Comparison of ENCODE assay signal across 8 cellular contexts in the genomic region with DNA sequence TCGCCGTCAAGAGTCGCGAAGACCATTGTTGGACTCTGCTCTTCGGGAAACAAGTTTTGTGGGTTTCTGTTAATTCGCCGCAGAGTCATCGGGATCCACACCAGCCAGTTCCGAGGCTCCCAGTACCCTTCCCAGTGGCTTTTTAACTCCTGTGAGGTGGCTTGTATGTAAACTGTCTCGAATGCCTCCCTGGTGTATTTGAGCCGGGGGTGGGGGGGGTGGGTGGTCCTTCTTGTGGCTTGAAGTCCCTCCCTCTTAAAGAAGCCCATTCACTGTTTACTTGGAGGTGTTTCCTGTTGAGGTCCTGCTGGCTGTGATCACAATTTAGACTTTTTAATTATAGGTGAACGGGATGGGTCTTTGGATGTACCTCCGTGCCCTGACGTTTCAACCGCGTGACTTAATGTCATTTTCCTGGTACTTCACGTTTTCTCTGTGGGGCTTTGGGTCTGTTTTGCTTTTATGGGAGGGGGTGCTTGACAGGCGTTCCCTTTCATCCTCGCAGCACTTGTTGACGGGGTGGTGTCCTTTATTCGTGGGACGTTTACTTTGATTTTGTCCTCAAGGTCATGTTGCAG. TPM values are rescaled to one million over a fixed set of nuclear protein-coding genes. Genes with fewer than 3 reads are reported as not detected.
DNase-seq lines count a peak whose midpoint lies in the region; TF ChIP-seq lines count a peak whose summit lies in the region.

No MANE protein-coding gene starts in this region.

- TF ChIP-seq EP300 in suprapubic skin (IDR thresholded peaks at IDR 0.05): no peak

- H3K36me3 ChIP-seq in kidney epithelial cell (ENCODE audit: control insufficient read depth, insufficient read depth, low read length) (no peaks in the 10 kb centered on the region), suprapubic skin (no peaks in the 10 kb centered on the region)

- 2% methylated on average over 14 of the region's 22 CpGs for WGBS in suprapubic skin

- TF ChIP-seq CTCF in kidney epithelial cell (IDR thresholded peaks at IDR 0.05; ENCODE audit: insufficient read depth, low read length, poor library complexity, severe bottlenecking) (no peak), suprapubic skin (IDR thresholded peaks at IDR 0.05) (no peak)

- H3K4me1 ChIP-seq in suprapubic skin: peaks cover 43% of the 10 kb centered on the region

- DNase-seq in GM03348 (ENCODE audit: low spot score) (peak; percentile 57), LoVo (ENCODE audit: low spot score) (peak; percentile 11), amniotic epithelial cell (ENCODE audit: low read depth) (peak; percentile 35), kidney epithelial cell (ENCODE audit: low read depth) (no peak), suprapubic skin (ENCODE audit: low spot score in 2 of 2) (peak in 1 of 2 donors; percentile 41), occipital lobe (lab: John Stamatoyannopoulos, UW) (no peak), COLO829 (ENCODE audit: low spot score) (no peak), DMS153 (lab: John Stamatoyannopoulos, UW) (no peak)

- H3K4me3 ChIP-seq in kidney epithelial cell (ENCODE audit: low read depth, low read length): peak overlapping the region; percentile 62
- H3K4me3 ChIP-seq in suprapubic skin: peak overlapping the region; percentile 67

- H3K27me3 ChIP-seq in kidney epithelial cell (ENCODE audit: control insufficient read depth, insufficient read depth, low read length) (no peaks in the 10 kb centered on the region), suprapubic skin (no peaks in the 10 kb centered on the region)

- TF ChIP-seq POLR2A in suprapubic skin (IDR thresholded peaks at IDR 0.05): no peak

- H3K27ac ChIP-seq in suprapubic skin: peak overlapping the region; percentile 92

- H3K9me3 ChIP-seq in suprapubic skin: no peaks in the 10 kb centered on the region

RNA-seq across cellular contexts. Expression of a gene that starts 0.8 kb away (rescaled TPM):
- total RNA-seq in kidney epithelial cell (71.7 and 82.6 TPM in 2 replicates), suprapubic skin (100 to 1,000 TPM in 1 of 4 donors, 10 to 100 TPM in 3; 81.8 to 197 (median 97.0) TPM), occipital lobe (152 TPM)

Comparison
In these comparisons a context has a peak if more than half of its experiments do, and no peak if none do; other contexts are left out.
1. DNase-seq: peak in GM03348 (single experiment), LoVo (single experiment) and amniotic epithelial cell (single experiment); none in kidney epithelial cell (single experiment), occipital lobe (single experiment), COLO829 (single experiment) and DMS153 (single experiment).